ENCODE assay signal across 8 cellular contexts in genomic region chr14:89351364-89351957, GRCh38.
A peak's percentile ranks its signal among the peaks of the same experiment; 100 is the strongest.
DNase-seq lines count a peak whose midpoint lies in the region; ATAC-seq and TF ChIP-seq lines count a peak whose summit lies in the region.

No MANE protein-coding gene starts in this region.

- H3K36me3 Mint-ChIP-seq in activated CD4-positive, alpha-beta T cell treated with anti-CD3 and anti-CD28 coated beads, Interleukin-2, amount 10 ng/mL, durations not matched to agents 24 days and 14 days (ENCODE audit: low read depth) = peaks cover 42% of the 10 kb centered on the region

- H3K27me3 Mint-ChIP-seq in activated CD4-positive, alpha-beta T cell treated with anti-CD3 and anti-CD28 coated beads, Interleukin-2, amount 10 ng/mL, durations not matched to agents 24 days and 14 days = no peaks in the 10 kb centered on the region

- H3K27ac Mint-ChIP-seq in activated CD4-positive, alpha-beta T cell treated with anti-CD3 and anti-CD28 coated beads, Interleukin-2, amount 10 ng/mL, durations not matched to agents 24 days and 14 days = peak overlapping the region; percentile 93

- no peaks in the 10 kb centered on the region for H3K27me3 ChIP-seq in SJSA1 (replicated peaks)
- no peaks in the 10 kb centered on the region for H3K27me3 ChIP-seq in gastrocnemius medialis

- TF ChIP-seq POLR2A in gastrocnemius medialis (IDR thresholded peaks at IDR 0.05) = no peak

- TF ChIP-seq CTCF in gastrocnemius medialis (IDR thresholded peaks at IDR 0.05 in 4 of 5, conservative IDR thresholded peaks at IDR 0.05 in 1 of 5) = no peak

- no peaks in the 10 kb centered on the region for H3K9me3 ChIP-seq in SJSA1 (replicated peaks)
- H3K9me3 ChIP-seq in gastrocnemius medialis = no peaks in the 10 kb centered on the region

- no peaks in the 10 kb centered on the region for H3K9me3 Mint-ChIP-seq in activated CD4-positive, alpha-beta T cell treated with anti-CD3 and anti-CD28 coated beads, Interleukin-2, amount 10 ng/mL, durations not matched to agents 24 days and 14 days

- peak; percentile 71 for DNase-seq in activated CD4-positive, alpha-beta T cell treated with anti-CD3 and anti-CD28 coated beads, Interleukin-2, amount 10 ng/mL, durations not matched to agents 24 days and 14 days
- no peak for DNase-seq in activated CD4-positive, alpha-beta T cell treated with anti-CD3 and anti-CD28 coated beads for 1 hour
- peak in 1 of 2 experiments; percentile 61 for DNase-seq in SJSA1 (ENCODE audit: low read depth in 1 of 2, low spot score in 2 of 2)
- peak; percentile 51 for DNase-seq in fibroblast of peridontal ligament (ENCODE audit: extremely low read depth)
- DNase-seq in gastrocnemius medialis = no peak
- DNase-seq in NCI-H510A treated with DMSO at 0.1 percent for 48 hours (lab: John Stamatoyannopoulos, UW) = no peak

- in situ Hi-C loops in gastrocnemius medialis (cut with MboI; ENCODE audit: low sequenced_read_pairs in 4 of 4) = no loop called here

- intact Hi-C loops in activated CD4-positive, alpha-beta T cell treated with anti-CD3 and anti-CD28 coated beads, Interleukin-2, amount 10 ng/mL, durations not matched to agents 24 days and 14 days (cut with micrococcal nuclease) = no loop called here
- intact Hi-C loops in gastrocnemius medialis (cut with DNase I; ENCODE audit: low total_unique reads) = no loop called here

- peak overlapping the region; percentile 84 for H3K4me3 Mint-ChIP-seq in activated CD4-positive, alpha-beta T cell treated with anti-CD3 and anti-CD28 coated beads, Interleukin-2, amount 10 ng/mL, durations not matched to agents 24 days and 14 days

- ATAC-seq in HG03066 (IDR thresholded peaks at IDR 0.05; ENCODE audit: low read depth, unreplicated experiment) (peak; percentile 89), gastrocnemius medialis (no peak), GM18873 (IDR thresholded peaks at IDR 0.05; ENCODE audit: low FRiP score, unreplicated experiment) (no peak)

- H3K36me3 ChIP-seq in SJSA1 (peaks cover 15% of the 10 kb centered on the region), gastrocnemius medialis (no peaks in the 10 kb centered on the region)

- peaks cover 44% of the 10 kb centered on the region for H3K4me1 Mint-ChIP-seq in activated CD4-positive, alpha-beta T cell treated with anti-CD3 and anti-CD28 coated beads, Interleukin-2, amount 10 ng/mL, durations not matched to agents 24 days and 14 days

- H3K4me1 ChIP-seq in SJSA1 (replicated peaks) (peaks cover 19% of the 10 kb centered on the region), gastrocnemius medialis (peaks cover 45 to 47% of the 10 kb centered on the region in 2 donors)

- H3K27ac ChIP-seq in SJSA1 = peak overlapping the region; percentile 75
- peak overlapping the region; percentile 42 to 79 (median 50) for H3K27ac ChIP-seq in gastrocnemius medialis

- no peak overlapping the region for H3K4me3 ChIP-seq in SJSA1
- H3K4me3 ChIP-seq in gastrocnemius medialis = no peak overlapping the region

Comparison
In these comparisons a context has a peak if more than half of its experiments do, and no peak if none do; other contexts are left out.
1. DNase-seq: peak in activated CD4-positive, alpha-beta T cell treated with anti-CD3 and anti-CD28 coated beads, Interleukin-2, amount 10 ng/mL, durations not matched to agents 24 days and 14 days (single experiment) and fibroblast of peridontal ligament (single experiment); none in activated CD4-positive, alpha-beta T cell treated with anti-CD3 and anti-CD28 coated beads for 1 hour (single experiment), gastrocnemius medialis (0 of 2) and NCI-H510A treated with DMSO at 0.1 percent for 48 hours (single experiment).